In the genomic region with DNA sequence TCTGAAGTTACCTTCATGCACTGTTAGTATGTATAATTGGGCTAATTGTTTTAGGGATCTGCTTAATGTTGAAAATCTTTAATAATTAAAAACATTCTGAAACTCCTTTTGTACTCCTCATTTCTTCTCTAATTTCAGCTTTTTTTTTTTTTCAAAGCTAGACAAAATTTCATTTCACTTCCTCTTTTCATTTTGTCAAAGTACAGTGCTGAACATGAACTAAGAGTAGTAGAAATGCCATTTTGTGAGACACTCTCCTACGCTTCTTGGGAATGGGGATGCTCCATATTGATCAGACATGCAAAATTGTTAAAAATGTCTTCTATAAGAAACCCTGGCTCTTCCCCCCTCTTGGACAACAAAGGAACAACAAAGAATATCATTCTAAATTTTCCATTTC, we compare ENCODE assay signal across 14 cellular contexts. TPM values are rescaled to one million over a fixed set of nuclear protein-coding genes. Genes with fewer than 3 reads are reported as not detected.
DNase-seq lines count a peak whose midpoint lies in the region; ATAC-seq and TF ChIP-seq lines count a peak whose summit lies in the region.
"Had no signal": no experiment of that assay in that cellular context is flagged by ENCODE, and none has a peak within 500 bp of the region (broad histone marks: within the 10 kb centered on the region; RNA-seq: fewer than 3 reads in every experiment).

No MANE protein-coding gene starts in this region.

- ATAC-seq in GM18517 (IDR thresholded peaks at IDR 0.05; ENCODE audit: unreplicated experiment) = peak; percentile 13
- no peak for ATAC-seq in HG03097 (IDR thresholded peaks at IDR 0.05; ENCODE audit: low FRiP score, unreplicated experiment)

- no peak overlapping the region; a peak in 1 of 22 replicates for H3K9ac ChIP-seq in BLaER1 treated with 17β-estradiol and CSF1 and Interleukin-3, amounts not matched to agents 10 nM and 100 nM

- H3K4me1 Mint-ChIP-seq in osteocyte (ENCODE audit: unreplicated experiment) = peaks cover 7% of the 10 kb centered on the region

- peaks cover 23 to 47% (median 42%) of the 10 kb centered on the region in 10 experiments for H3K4me1 ChIP-seq in BLaER1 treated with 17β-estradiol and CSF1 and Interleukin-3, amounts not matched to agents 10 nM and 100 nM
- 0 out of 2 replicates have a peak, but pooled peaks cover 4% of the 10 kb centered on the region for H3K4me1 ChIP-seq in SJCRH30

- H3K4me3 ChIP-seq in BLaER1 treated with 17β-estradiol and CSF1 and Interleukin-3, amounts not matched to agents 10 nM and 100 nM = peak overlapping the region in 2 of 10 experiments; percentile 65 to 68; a peak in 4 of 20 replicates
- H3K4me3 ChIP-seq in SJCRH30 = no peak overlapping the region

- no peak for TF ChIP-seq CTCF in osteocyte (IDR thresholded peaks at IDR 0.05)

- no peaks in the 10 kb centered on the region for H3K36me3 ChIP-seq in BLaER1 treated with 17β-estradiol and CSF1 and Interleukin-3, amounts not matched to agents 10 nM and 100 nM
- H3K36me3 ChIP-seq in SJCRH30 = no peaks in the 10 kb centered on the region

- no peak overlapping the region for H3K4me3 Mint-ChIP-seq in osteocyte (ENCODE audit: unreplicated experiment)
- H3K4me3 Mint-ChIP-seq: central memory CD8-positive, alpha-beta T cell had no signal

- H3K27ac Mint-ChIP-seq in osteocyte (ENCODE audit: unreplicated experiment) = no peak overlapping the region
- H3K27ac Mint-ChIP-seq: activated CD4-positive, alpha-beta memory T cell treated with anti-CD3 and anti-CD28 coated beads for 36 hours; activated naive CD4-positive, alpha-beta T cell treated with anti-CD3 and anti-CD28 coated beads for 36 hours had no signal

- no peaks in the 10 kb centered on the region for H3K9me3 ChIP-seq in BLaER1 treated with 17β-estradiol and CSF1 and Interleukin-3, amounts not matched to agents 10 nM and 100 nM (replicated peaks in 1 of 11)
- no peaks in the 10 kb centered on the region for H3K9me3 ChIP-seq in SJCRH30 (replicated peaks)

- no peaks in the 10 kb centered on the region for H4K20me1 ChIP-seq in BLaER1 treated with 17β-estradiol and CSF1 and Interleukin-3, amounts not matched to agents 10 nM and 100 nM

- H3K27me3 Mint-ChIP-seq in osteocyte (ENCODE audit: unreplicated experiment) = peaks cover 20% of the 10 kb centered on the region
- H3K27me3 Mint-ChIP-seq: activated CD4-positive, alpha-beta memory T cell treated with anti-CD3 and anti-CD28 coated beads for 36 hours; central memory CD8-positive, alpha-beta T cell had no signal

- peak; percentile 53 to 59 for DNase-seq in Kasumi-1 (lab: John Stamatoyannopoulos, UW)
- DNase-seq in cerebellar cortex (ENCODE audit: low spot score) = peak; percentile 43
- no peak for DNase-seq in osteocyte (ENCODE audit: extremely low spot score, unreplicated experiment)
- no peak for DNase-seq in Ammon's horn (ENCODE audit: low spot score)
- DNase-seq in SJCRH30 = no peak
- DNase-seq: activated CD4-positive, alpha-beta memory T cell treated with anti-CD3 and anti-CD28 coated beads for 36 hours; NCI-H146; NCI-H774 had no signal

- H3K27ac ChIP-seq in BLaER1 treated with 17β-estradiol and CSF1 and Interleukin-3, amounts not matched to agents 10 nM and 100 nM = peak overlapping the region in 1 of 11 experiments; percentile 76; a peak in 1 of 22 replicates
- H3K27ac ChIP-seq in SJCRH30 = no peak overlapping the region
- H3K27ac ChIP-seq: HL-60 had no signal

- no peaks in the 10 kb centered on the region for H3K9me3 Mint-ChIP-seq in osteocyte (ENCODE audit: unreplicated experiment)
- H3K9me3 Mint-ChIP-seq: central memory CD8-positive, alpha-beta T cell had no signal

- H3K36me3 Mint-ChIP-seq in osteocyte (ENCODE audit: unreplicated experiment) = no peaks in the 10 kb centered on the region

- H3K27me3 ChIP-seq in BLaER1 treated with 17β-estradiol and CSF1 and Interleukin-3, amounts not matched to agents 10 nM and 100 nM = no peaks in the 10 kb centered on the region
- H3K27me3 ChIP-seq in SJCRH30 = no peaks in the 10 kb centered on the region

- peak overlapping the region; percentile 83 to 96 (median 88); a peak in 20 of 22 replicates for H3K4me2 ChIP-seq in BLaER1 treated with 17β-estradiol and CSF1 and Interleukin-3, amounts not matched to agents 10 nM and 100 nM

RNA-seq across cellular contexts. Expression of gene ABCD2, which starts 1.7 kb away (rescaled TPM):
- total RNA-seq in osteocyte = not detected in 2 replicates
- 0.03 and 0.04 TPM in 2 replicates for total RNA-seq in SJCRH30 (2014; rRNA removed; shearing (Covaris generic))

Comparison
In these comparisons a context has a peak if more than half of its experiments do, and no peak if none do; other contexts are left out.
1. DNase-seq: peak in Kasumi-1 (2 of 2) and cerebellar cortex (single experiment); none in osteocyte (single experiment), Ammon's horn (single experiment) and SJCRH30 (0 of 2).